ENCODE assay signal across 8 cellular contexts in genomic region chr3:32685604-32686185, GRCh38. TPM values are rescaled to one million over a fixed set of nuclear protein-coding genes. Genes with fewer than 3 reads are reported as not detected.
A peak's percentile ranks its signal among the peaks of the same experiment; 100 is the strongest.
DNase-seq lines count a peak whose midpoint lies in the region; ATAC-seq and TF ChIP-seq lines count a peak whose summit lies in the region.

No MANE protein-coding gene starts in this region.

- DNase-seq in cardiac fibroblast (ENCODE audit: low read depth in 2 of 2) (peak; percentile 25 to 27), middle frontal gyrus (ENCODE audit: extremely low spot score, low spot score) (no peak)

- peaks cover 42% of the 10 kb centered on the region for H3K79me2 ChIP-seq in ACC112 (ENCODE audit: control insufficient read depth, insufficient read depth, low read length, unreplicated experiment)

- ATAC-seq in GM18517 (IDR thresholded peaks at IDR 0.05; ENCODE audit: unreplicated experiment) (peak; percentile 6), HG03196 (IDR thresholded peaks at IDR 0.05; ENCODE audit: unreplicated experiment) (no peak), GM18519 (IDR thresholded peaks at IDR 0.05; ENCODE audit: low FRiP score, unreplicated experiment) (no peak)

- H3K36me3 ChIP-seq in ACC112 (ENCODE audit: insufficient read depth, low read length) (no peaks in the 10 kb centered on the region), mesodermal cell (ENCODE audit: control insufficient read depth, insufficient read depth, low read length) (peaks cover 16% of the 10 kb centered on the region)

- H3K4me1 ChIP-seq in ACC112 (ENCODE audit: control insufficient read depth, insufficient read depth, low read length, unreplicated experiment) (peaks cover 17% of the 10 kb centered on the region), mesodermal cell (ENCODE audit: control insufficient read depth, insufficient read depth, low read length, poor library complexity, severe bottlenecking) (peaks cover 9% of the 10 kb centered on the region)

- TF ChIP-seq CTCF in LNCAP (IDR thresholded peaks at IDR 0.05) (0 out of 2 replicates have a peak, but pooled peaks have one; percentile 6), cardiac fibroblast (IDR thresholded peaks at IDR 0.05; ENCODE audit: low read depth, low read length) (no peak)

- H3K27ac ChIP-seq in ACC112 (ENCODE audit: low read depth, low read length) (peak overlapping the region; percentile 69), mesodermal cell (ENCODE audit: low read depth, low read length, severe bottlenecking) (peak overlapping the region; percentile 84)

- peak overlapping the region; percentile 92 for H3K4me3 ChIP-seq in ACC112 (ENCODE audit: low read depth, low read length)
- peak overlapping the region; percentile 93 to 98 for H3K4me3 ChIP-seq in cardiac fibroblast (replicated peaks in 1 of 2; ENCODE audit: low read depth in 2 of 2, low read length in 2 of 2)
- H3K4me3 ChIP-seq in mesodermal cell (ENCODE audit: extremely low read depth, insufficient read depth, low read length, poor library complexity, severe bottlenecking): peak overlapping the region; percentile 93

- no peaks in the 10 kb centered on the region for H3K27me3 ChIP-seq in ACC112 (ENCODE audit: insufficient read depth, low read length)

- peak overlapping the region; percentile 97 for H2AFZ ChIP-seq in ACC112 (ENCODE audit: low read length, unreplicated experiment)

- no peaks in the 10 kb centered on the region for H3K9me3 ChIP-seq in mesodermal cell (ENCODE audit: control insufficient read depth, low read length)

- 12 to 13% methylated on average over 20 of the region's 20 CpGs for WGBS in mesodermal cell (ENCODE audit: insufficient coverage in 2 of 2), 2 experiments

RNA-seq across cellular contexts. Expression of gene CNOT10, which starts 0.7 kb away (rescaled TPM):
- 30.0 TPM for polyA plus RNA-seq in mesodermal cell (2013, experiment 1 of 2)
- polyA plus RNA-seq in mesodermal cell (2013, experiment 2 of 2): 28.0 TPM
